Comparison of ENCODE assay signal across 17 cellular contexts in genomic region chr9:94160594-94161501, GRCh38.
A peak's percentile ranks its signal among the peaks of the same experiment; 100 is the strongest.
DNase-seq lines count a peak whose midpoint lies in the region; ATAC-seq and TF ChIP-seq lines count a peak whose summit lies in the region.
"Had no signal": no experiment of that assay in that cellular context is flagged by ENCODE, and none has a peak within 500 bp of the region (broad histone marks: within the 10 kb centered on the region; RNA-seq: fewer than 3 reads in every experiment).

No MANE protein-coding gene starts in this region.

- no peak for DNase-seq in SK-N-SH
- DNase-seq in OCI-LY7 (ENCODE audit: low spot score) = peak; percentile 30
- DNase-seq in epithelial cell of proximal tubule (ENCODE audit: low read depth) = no peak
- peak; percentile 10 for DNase-seq in stimulated activated CD8-positive, alpha-beta memory T cell treated with anti-CD3 and anti-CD28 coated beads, Interleukin-4, amount 100 ng/mL, for 48 hours
- DNase-seq in A172 (ENCODE audit: low spot score) = no peak
- no peak for DNase-seq in NCI-H2029 treated with DMSO at 0.1 percent for 48 hours (lab: John Stamatoyannopoulos, UW)
- DNase-seq: activated CD4-positive, alpha-beta T cell treated with anti-CD3 and anti-CD28 coated beads for 48 hours; activated T-cell treated with anti-CD3 and anti-CD28 coated beads, Interleukin-2, amount 50 U/mL, for 72 hours; amniotic stem cell; H7; NCI-H2029; NCI-H774; stimulated activated naive CD4-positive, alpha-beta T cell; uterus had no signal

- H3K36me3 ChIP-seq in SK-N-SH (replicated peaks in 1 of 2; ENCODE audit: control insufficient read depth in 1 of 2, insufficient read depth in 2 of 2, low read length in 1 of 2) (no peaks in the 10 kb centered on the region), OCI-LY7 (ENCODE audit: insufficient read depth, low read length) (no peaks in the 10 kb centered on the region)
- H3K36me3 ChIP-seq: uterus had no signal

- H3K79me2 ChIP-seq in SK-N-SH (ENCODE audit: insufficient read depth) (no peaks in the 10 kb centered on the region), OCI-LY7 (ENCODE audit: insufficient read depth, low read depth, low read length) (no peaks in the 10 kb centered on the region)

- H3K9me3 ChIP-seq in SK-N-SH (no peaks in the 10 kb centered on the region), OCI-LY7 (ENCODE audit: low read length) (no peaks in the 10 kb centered on the region)
- H3K9me3 ChIP-seq: uterus had no signal

- H3K4me3 ChIP-seq in SK-N-SH (ENCODE audit: low read depth in 2 of 2, low read length in 1 of 2) = no peak overlapping the region
- no peak overlapping the region for H3K4me3 ChIP-seq in OCI-LY7 (ENCODE audit: low read depth, low read length, poor library complexity, severe bottlenecking)
- no peak overlapping the region for H3K4me3 ChIP-seq in epithelial cell of proximal tubule (ENCODE audit: low read depth, low read length)
- H3K4me3 ChIP-seq: lung, uterus had no signal

- TF ChIP-seq CTCF in SK-N-SH (IDR thresholded peaks at IDR 0.05) (peak; percentile 19; the same call in 1 of the 2 replicates), OCI-LY7 (conservative IDR thresholded peaks at IDR 0.05; ENCODE audit: low read length) (peak; percentile 54), epithelial cell of proximal tubule (conservative IDR thresholded peaks at IDR 0.05; ENCODE audit: low read depth, low read length) (peak; percentile 27)

- H3K4me1 ChIP-seq in SK-N-SH (ENCODE audit: control insufficient read depth in 1 of 2, insufficient read depth in 2 of 2, low read depth in 1 of 2, low read length in 1 of 2) (peaks cover 7 to 22% of the 10 kb centered on the region in 2 experiments; a peak in 3 of 4 replicates), OCI-LY7 (ENCODE audit: insufficient read depth, low read length, poor library complexity, severe bottlenecking) (peaks cover 27% of the 10 kb centered on the region)
- H3K4me1 ChIP-seq: uterus had no signal

- 89% methylated on average over 11 of the region's 11 CpGs for WGBS in SK-N-SH (ENCODE audit: low lambda C conversion rate)

- no peak for ATAC-seq in SK-N-SH treated with all-trans-retinoic acid at 6 μM for 48 hours
- ATAC-seq in HG03442 (IDR thresholded peaks at IDR 0.05; ENCODE audit: unreplicated experiment) = no peak
- ATAC-seq: activated T-cell treated with anti-CD3 and anti-CD28 coated beads, Interleukin-2, amount 50 U/mL, for 72 hours had no signal

- H2AFZ ChIP-seq in SK-N-SH (ENCODE audit: low read depth) = no peak overlapping the region
- no peak overlapping the region for H2AFZ ChIP-seq in OCI-LY7 (ENCODE audit: low read length)

- no peak overlapping the region for H3K4me2 ChIP-seq in SK-N-SH
- no peak overlapping the region for H3K4me2 ChIP-seq in OCI-LY7 (ENCODE audit: low read length)

- H3F3A ChIP-seq in SK-N-SH (replicated peaks; ENCODE audit: insufficient read depth) = no peaks in the 10 kb centered on the region

- no peak for TF ChIP-seq RAD21 in SK-N-SH (IDR thresholded peaks at IDR 0.05; ENCODE audit: low read length)

- intact Hi-C loops in OCI-LY7 (cut with micrococcal nuclease; ENCODE audit: unreplicated experiment) = no loop called here

- TF ChIP-seq EP300 in SK-N-SH (IDR thresholded peaks at IDR 0.05; ENCODE audit: borderline replicate concordance in 1 of 2, low read depth in 1 of 2, low read length in 1 of 2) = no peak

- no TSS peak for BruUV-seq in OCI-LY7 (replicated peaks; lab: Mats Ljungman, UMichigan)

- POLR2A ChIA-PET in SK-N-SH (lab: Yijun Ruan, JAX) (interaction anchor here (0.6 kb wide), 1 partner anchor 649 kb away, joined by 3 read pairs; no protein-coding TSS in a partner anchor), OCI-LY7 (lab: Charles Lee) (no interaction called here)

- H4K20me1 ChIP-seq in SK-N-SH (ENCODE audit: insufficient read depth) (no peaks in the 10 kb centered on the region), OCI-LY7 (ENCODE audit: insufficient read depth, low read length) (no peaks in the 10 kb centered on the region)

- no peak overlapping the region for H3K9ac ChIP-seq in SK-N-SH

- H3K27me3 ChIP-seq in SK-N-SH (ENCODE audit: insufficient read depth) = no peaks in the 10 kb centered on the region
- H3K27me3 ChIP-seq: uterus had no signal

- H3K27ac ChIP-seq in SK-N-SH (ENCODE audit: low read depth in 2 of 2, low read length in 1 of 2) = no peak overlapping the region
- H3K27ac ChIP-seq in OCI-LY7 (ENCODE audit: low read depth, low read length, poor library complexity, severe bottlenecking) = no peak overlapping the region
- H3K27ac ChIP-seq: uterus had no signal

- CTCF ChIA-PET in SK-N-SH (lab: Yijun Ruan, JAX) = interaction anchor here (1.0 to 1.3 kb wide), 3 partner anchors 53 to 147 kb away, joined by 3 to 4 read pairs (median 4); no protein-coding TSS in a partner anchor
- CTCF ChIA-PET in OCI-LY7 (lab: Charles Lee; ENCODE audit: unreplicated experiment) = no interaction called here

- no peaks in the 10 kb centered on the region; the same call in 1 of the 2 replicates for H3K9me2 ChIP-seq in SK-N-SH
- H3K9me2 ChIP-seq in OCI-LY7 (ENCODE audit: insufficient read depth, low read length) = no peaks in the 10 kb centered on the region

TF ChIP-seq in SK-N-SH, 30 proteins besides CTCF, POLR2A, EP300 and RAD21 (continues in another document):
- no peak for TF ChIP-seq EZH2phosphoT487 (IDR thresholded peaks at IDR 0.05; ENCODE audit: borderline replicate concordance, low read depth)
- no peak for TF ChIP-seq FOSL2 (IDR thresholded peaks at IDR 0.05; ENCODE audit: borderline replicate concordance, low read depth)
- TF ChIP-seq RCOR1 (IDR thresholded peaks at IDR 0.05; ENCODE audit: low read length) = no peak
- no peak for TF ChIP-seq GATA2 (CRISPR knock-in tag; IDR thresholded peaks at IDR 0.05)
- TF ChIP-seq ZBTB33 (IDR thresholded peaks at IDR 0.05; ENCODE audit: borderline replicate concordance, low read depth) = no peak
- no peak for TF ChIP-seq FOXM1 (IDR thresholded peaks at IDR 0.05; ENCODE audit: low read depth)
- TF ChIP-seq MEF2A (IDR thresholded peaks at IDR 0.05; ENCODE audit: borderline replicate concordance, low read depth) = no peak
- TF ChIP-seq FOXJ3 (CRISPR knock-in tag; IDR thresholded peaks at IDR 0.05) = no peak
- TF ChIP-seq SIN3A (IDR thresholded peaks at IDR 0.05; ENCODE audit: borderline replicate concordance, low read depth, low read length) = no peak
- no peak for TF ChIP-seq RFX5 (IDR thresholded peaks at IDR 0.05; ENCODE audit: low read length)

TF ChIP-seq in SK-N-SH treated with all-trans-retinoic acid at 6 μM for 48 hours, 23 proteins besides CTCF, POLR2A, EP300 and RAD21 (continues in another document):
- TF ChIP-seq TOX (CRISPR knock-in tag; IDR thresholded peaks at IDR 0.05; ENCODE audit: borderline replicate concordance) (no peak), ZNF565 (CRISPR knock-in tag; conservative IDR thresholded peaks at IDR 0.05; ENCODE audit: low read depth) (no peak), TCF4 (CRISPR knock-in tag; IDR thresholded peaks at IDR 0.05; ENCODE audit: borderline replicate concordance) (no peak), ARNTL (CRISPR knock-in tag; IDR thresholded peaks at IDR 0.05; ENCODE audit: borderline replicate concordance, low read depth) (no peak), POU6F1 (CRISPR knock-in tag; IDR thresholded peaks at IDR 0.05; ENCODE audit: borderline replicate concordance, low read depth) (no peak), ESRRG (CRISPR knock-in tag; IDR thresholded peaks at IDR 0.05) (no peak), ISL1 (CRISPR knock-in tag; IDR thresholded peaks at IDR 0.05) (no peak), PATZ1 (CRISPR knock-in tag; IDR thresholded peaks at IDR 0.05; ENCODE audit: borderline replicate concordance) (no peak), SNAI2 (CRISPR knock-in tag; IDR thresholded peaks at IDR 0.05) (no peak), CSRNP3 (CRISPR knock-in tag; IDR thresholded peaks at IDR 0.05) (no peak), GLIS3 (CRISPR knock-in tag; IDR thresholded peaks at IDR 0.05) (no peak)

Comparison
In these comparisons a context has a peak if more than half of its experiments do, and no peak if none do; other contexts are left out.
1. DNase-seq: peak in OCI-LY7 (single experiment) and stimulated activated CD8-positive, alpha-beta memory T cell treated with anti-CD3 and anti-CD28 coated beads, Interleukin-4, amount 100 ng/mL, for 48 hours (single experiment); none in SK-N-SH (single experiment), epithelial cell of proximal tubule (single experiment), A172 (single experiment) and NCI-H2029 treated with DMSO at 0.1 percent for 48 hours (single experiment).
2. Peak in every context shown above with its lines, with median percentiles within 50 percentile points of each other: CTCF ChIP-seq.